Comparison of ENCODE assay signal across 1 cellular context in genomic region chr2:230905448-230906430, GRCh38.
TF ChIP-seq lines count a peak whose summit lies in the region.

No MANE protein-coding gene starts in this region.

TF ChIP-seq in HepG2, 621 proteins besides CTCF, POLR2A, EP300 and RAD21 (continued from another document and continues in another):
- TF ChIP-seq MAFK (conservative IDR thresholded peaks at IDR 0.05 in 1 of 2, IDR thresholded peaks at IDR 0.05 in 1 of 2; ENCODE audit: low read length in 2 of 2) (no peak), ELK4 (CRISPR knock-in tag; IDR thresholded peaks at IDR 0.05; ENCODE audit: borderline replicate concordance) (no peak), SOX13 (IDR thresholded peaks at IDR 0.05) (peak; percentile 55; the same call in 1 of the 2 replicates), SOX13 (CRISPR knock-in tag; conservative IDR thresholded peaks at IDR 0.05 in 1 of 2, IDR thresholded peaks at IDR 0.05 in 1 of 2) (peak in 1 of 2 experiments; percentile 87; a peak in 2 of 4 replicates), BCL3 (CRISPR knock-in tag; IDR thresholded peaks at IDR 0.05) (no peak), SNAPC4 (CRISPR knock-in tag; IDR thresholded peaks at IDR 0.05) (no peak), ZNF577 (CRISPR knock-in tag; IDR thresholded peaks at IDR 0.05; ENCODE audit: borderline replicate concordance, low read depth) (no peak), PRDM10 (CRISPR knock-in tag; IDR thresholded peaks at IDR 0.05; ENCODE audit: low read depth) (peak; percentile 42; the same call in 1 of the 2 replicates), PAX8 (CRISPR knock-in tag; IDR thresholded peaks at IDR 0.05; ENCODE audit: borderline replicate concordance) (no peak), ZNF431 (CRISPR knock-in tag; IDR thresholded peaks at IDR 0.05; ENCODE audit: borderline replicate concordance, low read depth) (no peak), MTA3 (CRISPR knock-in tag; IDR thresholded peaks at IDR 0.05) (no peak), HMG20A (CRISPR knock-in tag; IDR thresholded peaks at IDR 0.05; ENCODE audit: borderline replicate concordance) (peak; percentile 17; the same call in 1 of the 2 replicates), ATF4 (CRISPR knock-in tag; IDR thresholded peaks at IDR 0.05) (peak in 1 of 2 experiments; percentile 70; a peak in 2 of 4 replicates), MLX (CRISPR knock-in tag; IDR thresholded peaks at IDR 0.05) (no peak), ZNF605 (CRISPR knock-in tag; IDR thresholded peaks at IDR 0.05) (no peak), FOXA3 (CRISPR knock-in tag; IDR thresholded peaks at IDR 0.05) (peak; percentile 36; the same call in 1 of the 2 replicates), NFATC3 (CRISPR knock-in tag; IDR thresholded peaks at IDR 0.05) (no peak), RNF2 (conservative IDR thresholded peaks at IDR 0.05; ENCODE audit: low read depth) (0 out of 2 replicates have a peak, but pooled peaks have one; percentile 36), ARID4A (CRISPR knock-in tag; IDR thresholded peaks at IDR 0.05; ENCODE audit: borderline replicate concordance) (no peak), ZNF256 (CRISPR knock-in tag; conservative IDR thresholded peaks at IDR 0.05) (no peak), BCL6 (CRISPR knock-in tag; IDR thresholded peaks at IDR 0.05) (0 out of 2 replicates have a peak, but pooled peaks have one; percentile 14), PRDM15 (CRISPR knock-in tag; IDR thresholded peaks at IDR 0.05) (no peak), SAP130 (CRISPR knock-in tag; IDR thresholded peaks at IDR 0.05; ENCODE audit: low read depth) (peak; percentile 66), GATA4 (IDR thresholded peaks at IDR 0.05; ENCODE audit: borderline replicate concordance, low read depth) (no peak), TBX3 (IDR thresholded peaks at IDR 0.05; ENCODE audit: borderline replicate concordance) (peak; percentile 76; the same call in 1 of the 2 replicates), ZNF18 (CRISPR knock-in tag; IDR thresholded peaks at IDR 0.05; ENCODE audit: insufficient replicate concordance) (no peak), HNF4G (IDR thresholded peaks at IDR 0.05; ENCODE audit: borderline replicate concordance, low read depth, low read length) (no peak), HNF4G (CRISPR knock-in tag; IDR thresholded peaks at IDR 0.05; ENCODE audit: borderline replicate concordance, low read depth) (no peak), BORCS8-MEF2B (CRISPR knock-in tag; IDR thresholded peaks at IDR 0.05) (no peak), ZNF136 (CRISPR knock-in tag; IDR thresholded peaks at IDR 0.05; ENCODE audit: low read depth) (no peak), SP5 (CRISPR knock-in tag; IDR thresholded peaks at IDR 0.05; ENCODE audit: borderline replicate concordance, low read depth) (no peak), DNMT3B (CRISPR knock-in tag; conservative IDR thresholded peaks at IDR 0.05) (peak; percentile 93), ATM (IDR thresholded peaks at IDR 0.05; ENCODE audit: borderline replicate concordance) (no peak), ZNF652 (CRISPR knock-in tag; IDR thresholded peaks at IDR 0.05; ENCODE audit: borderline replicate concordance, low read depth) (no peak)
